Comparison of ENCODE assay signal across 9 cellular contexts in genomic region chrX:100895365-100896075, GRCh38. TPM values are rescaled to one million over a fixed set of nuclear protein-coding genes. Genes with fewer than 3 reads are reported as not detected.
DNase-seq lines count a peak whose midpoint lies in the region; ATAC-seq and TF ChIP-seq lines count a peak whose summit lies in the region.
"Had no signal": no experiment of that assay in that cellular context is flagged by ENCODE, and none has a peak within 500 bp of the region (broad histone marks: within the 10 kb centered on the region; RNA-seq: fewer than 3 reads in every experiment).

No MANE protein-coding gene starts in this region.

- intact Hi-C loops in sciatic nerve (cut with DNase I) = no loop called here

- peak; percentile 74 for TF ChIP-seq CTCF in HFFc6 (IDR thresholded peaks at IDR 0.05)
- peak in 2 of 3 experiments; percentile 10 to 27 for TF ChIP-seq CTCF in nephron (IDR thresholded peaks at IDR 0.05; ENCODE audit: unreplicated experiment in 3 of 3)

- H3K27me3 Mint-ChIP-seq in activated naive CD4-positive, alpha-beta T cell treated with anti-CD3 and anti-CD28 coated beads, Interleukin-2, amount 10 ng/mL, durations not matched to agents 7 days and 5 days = no peaks in the 10 kb centered on the region
- no peaks in the 10 kb centered on the region; the same call in 1 of the 2 replicates for H3K27me3 Mint-ChIP-seq in HFFc6 (ENCODE audit: insufficient read depth)
- no peaks in the 10 kb centered on the region for H3K27me3 Mint-ChIP-seq in nephron (ENCODE audit: low read depth)
- H3K27me3 Mint-ChIP-seq: central memory CD8-positive, alpha-beta T cell had no signal

- H3K9me3 Mint-ChIP-seq in activated naive CD4-positive, alpha-beta T cell treated with anti-CD3 and anti-CD28 coated beads, Interleukin-2, amount 10 ng/mL, durations not matched to agents 7 days and 5 days = no peaks in the 10 kb centered on the region
- no peaks in the 10 kb centered on the region for H3K9me3 Mint-ChIP-seq in HFFc6
- peaks cover 3% of the 10 kb centered on the region for H3K9me3 Mint-ChIP-seq in nephron
- H3K9me3 Mint-ChIP-seq: central memory CD8-positive, alpha-beta T cell had no signal

- no peak for ATAC-seq in sciatic nerve

- H3K4me1 Mint-ChIP-seq in activated naive CD4-positive, alpha-beta T cell treated with anti-CD3 and anti-CD28 coated beads, Interleukin-2, amount 10 ng/mL, durations not matched to agents 7 days and 5 days = no peaks in the 10 kb centered on the region
- H3K4me1 Mint-ChIP-seq in HFFc6 (ENCODE audit: low read depth) = peaks cover 11% of the 10 kb centered on the region
- H3K4me1 Mint-ChIP-seq in nephron = no peaks in the 10 kb centered on the region
- H3K4me1 Mint-ChIP-seq: central memory CD8-positive, alpha-beta T cell had no signal

- no peak overlapping the region for H3K4me3 Mint-ChIP-seq in activated naive CD4-positive, alpha-beta T cell treated with anti-CD3 and anti-CD28 coated beads, Interleukin-2, amount 10 ng/mL, durations not matched to agents 7 days and 5 days
- H3K4me3 Mint-ChIP-seq in HFFc6 = no peak overlapping the region
- no peak overlapping the region for H3K4me3 Mint-ChIP-seq in nephron
- H3K4me3 Mint-ChIP-seq: central memory CD8-positive, alpha-beta T cell had no signal

- CTCF ChIA-PET in activated naive CD4-positive, alpha-beta T cell treated with anti-CD3 and anti-CD28 coated beads, Interleukin-2, amount 10 ng/mL, durations not matched to agents 7 days and 5 days (lab: Charles Lee) = interaction anchor here (0.6 kb wide), 1 partner anchor 164 kb away, joined by 3 read pairs; no protein-coding TSS in a partner anchor

- DNase-seq in activated naive CD4-positive, alpha-beta T cell treated with anti-CD3 and anti-CD28 coated beads, Interleukin-2, amount 10 ng/mL, durations not matched to agents 7 days and 5 days = peak; percentile 36
- no peak for DNase-seq in activated naive CD4-positive, alpha-beta T cell (lab: John Stamatoyannopoulos, UW)
- DNase-seq in HFFc6 = peak; percentile 36
- DNase-seq in NCI-H69 (lab: John Stamatoyannopoulos, UW) = peak; percentile 69
- peak; percentile 2 for DNase-seq in cerebellum (ENCODE audit: low spot score)
- DNase-seq in sciatic nerve (ENCODE audit: low spot score) = no peak
- no peak for DNase-seq in activated CD8-positive, alpha-beta memory T cell treated with anti-CD3 and anti-CD28 coated beads, Interleukin-2, amount 50 U/mL, for 48 hours

- H3K27ac Mint-ChIP-seq in activated naive CD4-positive, alpha-beta T cell treated with anti-CD3 and anti-CD28 coated beads, Interleukin-2, amount 10 ng/mL, durations not matched to agents 7 days and 5 days = no peak overlapping the region
- peak overlapping the region; percentile 62; the same call in 1 of the 2 replicates for H3K27ac Mint-ChIP-seq in HFFc6
- no peak overlapping the region for H3K27ac Mint-ChIP-seq in nephron

- H3K36me3 Mint-ChIP-seq in activated naive CD4-positive, alpha-beta T cell treated with anti-CD3 and anti-CD28 coated beads, Interleukin-2, amount 10 ng/mL, durations not matched to agents 7 days and 5 days = no peaks in the 10 kb centered on the region
- H3K36me3 Mint-ChIP-seq in HFFc6 (ENCODE audit: low read depth) (no peaks in the 10 kb centered on the region), nephron (ENCODE audit: low read depth) (no peaks in the 10 kb centered on the region)

RNA-seq across cellular contexts. Expression of gene NOX1, which starts 21.4 kb away (rescaled TPM):
- total RNA-seq in HFFc6 (2021; fragmentation: NEBNext Ultra II Directional; extraction: Animal tissue kit (Norgen Biotek cat#: 25700)) = not detected
- not detected for total RNA-seq in cerebellum
- total RNA-seq in sciatic nerve = not detected

RNA-seq across cellular contexts. Expression of gene XKRX, which starts 33.2 kb away (rescaled TPM):
- not detected for total RNA-seq in HFFc6 (2021; fragmentation: NEBNext Ultra II Directional; extraction: Animal tissue kit (Norgen Biotek cat#: 25700))
- total RNA-seq in cerebellum (0.27 TPM), sciatic nerve (0.27 TPM)

Comparison
In these comparisons a context has a peak if more than half of its experiments do, and no peak if none do; other contexts are left out.
1. DNase-seq: peak in activated naive CD4-positive, alpha-beta T cell treated with anti-CD3 and anti-CD28 coated beads, Interleukin-2, amount 10 ng/mL, durations not matched to agents 7 days and 5 days (single experiment), HFFc6 (single experiment), NCI-H69 (single experiment) and cerebellum (single experiment); none in activated naive CD4-positive, alpha-beta T cell (0 of 4), sciatic nerve (single experiment) and activated CD8-positive, alpha-beta memory T cell treated with anti-CD3 and anti-CD28 coated beads, Interleukin-2, amount 50 U/mL, for 48 hours (single experiment).